13 cellular contexts compared by ENCODE assay signal in the genomic region with DNA sequence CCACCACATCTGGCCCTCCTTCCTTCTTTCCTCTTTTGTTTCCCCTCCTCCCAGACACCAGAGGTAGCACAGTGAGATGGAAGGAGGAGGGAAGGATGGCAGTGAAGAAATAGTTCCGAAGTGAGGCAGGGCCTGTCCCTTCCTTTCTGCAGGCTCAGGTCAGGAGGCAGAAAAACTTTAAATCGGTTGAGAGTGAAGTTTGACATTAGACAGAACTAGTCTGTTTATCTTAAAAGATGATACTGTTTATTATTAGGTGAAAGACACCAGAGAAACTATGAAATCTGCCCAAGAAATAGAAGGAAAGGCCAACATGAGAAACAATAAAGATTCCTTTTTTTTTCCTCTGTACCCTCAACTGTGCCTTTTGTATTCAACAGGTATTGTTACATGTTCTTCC.
DNase-seq lines count a peak whose midpoint lies in the region; ATAC-seq and TF ChIP-seq lines count a peak whose summit lies in the region.
"Had no signal": no experiment of that assay in that cellular context is flagged by ENCODE, and none has a peak within 500 bp of the region (broad histone marks: within the 10 kb centered on the region; RNA-seq: fewer than 3 reads in every experiment).

No MANE protein-coding gene starts in this region.

- H3K18ac ChIP-seq in trophoblast cell (ENCODE audit: low read length): no peak overlapping the region

- no peak overlapping the region for H4K8ac ChIP-seq in trophoblast cell (ENCODE audit: low read depth, low read length)

- no peak overlapping the region for H3K4me2 ChIP-seq in trophoblast cell (ENCODE audit: low read length)

- H3K27me3 Mint-ChIP-seq in HFFc6 (ENCODE audit: insufficient read depth): no peaks in the 10 kb centered on the region
- H3K27me3 Mint-ChIP-seq: CD4-positive, alpha-beta memory T cell had no signal

- H3K4me1 Mint-ChIP-seq in HFFc6 (ENCODE audit: low read depth): peaks cover 48% of the 10 kb centered on the region
- H3K4me1 Mint-ChIP-seq: CD4-positive, alpha-beta memory T cell had no signal

- peak overlapping the region; percentile 60 for H3K27ac Mint-ChIP-seq in HFFc6
- H3K27ac Mint-ChIP-seq: CD4-positive, alpha-beta memory T cell had no signal

- no peak overlapping the region for H2AFZ ChIP-seq in trophoblast cell (ENCODE audit: insufficient read depth, low read length, poor library complexity)

- H3K23ac ChIP-seq in trophoblast cell (ENCODE audit: low read length): no peak overlapping the region

- no peak overlapping the region for H3K9ac ChIP-seq in trophoblast cell (ENCODE audit: low read length)

- no peak overlapping the region for H3K14ac ChIP-seq in trophoblast cell (ENCODE audit: low read length)

- peaks cover 7% of the 10 kb centered on the region for H3K79me1 ChIP-seq in trophoblast cell (ENCODE audit: low read length)

- H3K4me1 ChIP-seq in trophoblast cell (ENCODE audit: control insufficient read depth in 1 of 2, insufficient read depth in 2 of 2, low read length in 2 of 2): peaks cover 7 to 9% of the 10 kb centered on the region in 2 experiments
- H3K4me1 ChIP-seq: BE2C had no signal

- ATAC-seq in HG03378 (IDR thresholded peaks at IDR 0.05; ENCODE audit: unreplicated experiment): no peak

- no peaks in the 10 kb centered on the region for H3K9me3 ChIP-seq in trophoblast cell (ENCODE audit: insufficient read depth, low read depth, low read length)
- H3K9me3 ChIP-seq: BE2C had no signal

- WGBS in trophoblast cell (ENCODE audit: extremely low coverage, insufficient coverage, insufficient read length): no CpG with 5 or more reads among the region's 2 CpGs

- H3K9me3 Mint-ChIP-seq in HFFc6: no peaks in the 10 kb centered on the region
- H3K9me3 Mint-ChIP-seq: CD4-positive, alpha-beta memory T cell had no signal

- H3K4me3 ChIP-seq in fibroblast of villous mesenchyme (ENCODE audit: low read depth, low read length) (no peak overlapping the region), trophoblast cell (ENCODE audit: low read depth, low read length) (no peak overlapping the region)

- no peak overlapping the region for H2BK120ac ChIP-seq in trophoblast cell (ENCODE audit: insufficient read depth, low read length, poor library complexity)

- no peaks in the 10 kb centered on the region for H3K36me3 Mint-ChIP-seq in HFFc6 (ENCODE audit: low read depth)
- H3K36me3 Mint-ChIP-seq: CD4-positive, alpha-beta memory T cell had no signal

- H2BK12ac ChIP-seq in trophoblast cell (ENCODE audit: low read length): no peak overlapping the region

- H3K4ac ChIP-seq in trophoblast cell (ENCODE audit: low read depth, low read length): no peak overlapping the region

- no peak overlapping the region for H2BK5ac ChIP-seq in trophoblast cell (ENCODE audit: low read depth, low read length, poor library complexity)

- peak overlapping the region; percentile 5; the same call in 1 of the 2 replicates for H3K4me3 Mint-ChIP-seq in HFFc6
- H3K4me3 Mint-ChIP-seq: CD4-positive, alpha-beta memory T cell had no signal

- no peaks in the 10 kb centered on the region for H3K36me3 ChIP-seq in trophoblast cell (ENCODE audit: control insufficient read depth in 1 of 2, insufficient read depth in 2 of 2, low read length in 2 of 2)
- H3K36me3 ChIP-seq: BE2C had no signal

- H3K27ac ChIP-seq in trophoblast cell (ENCODE audit: low read depth, low read length): peak overlapping the region; percentile 65
- H3K27ac ChIP-seq: C4-2B had no signal

- H4K12ac ChIP-seq in trophoblast cell (ENCODE audit: low read depth, low read length): no peak overlapping the region

- H4K91ac ChIP-seq in trophoblast cell (ENCODE audit: low read depth, low read length): no peak overlapping the region

- TF ChIP-seq CTCF in HFFc6 (IDR thresholded peaks at IDR 0.05) (no peak), fibroblast of villous mesenchyme (IDR thresholded peaks at IDR 0.05; ENCODE audit: insufficient read depth, low read depth, low read length) (no peak)

- no peaks in the 10 kb centered on the region for H3K27me3 ChIP-seq in trophoblast cell (ENCODE audit: insufficient read depth, low read length)
- H3K27me3 ChIP-seq: BE2C had no signal

- H3K79me2 ChIP-seq in trophoblast cell (ENCODE audit: control insufficient read depth, insufficient read depth, low read length, poor library complexity): no peaks in the 10 kb centered on the region

- DNase-seq in EL: peak; percentile 20
- DNase-seq in HFFc6: no peak
- DNase-seq in fibroblast of villous mesenchyme (ENCODE audit: low read depth): peak; percentile 31
- no peak for DNase-seq in trophoblast cell
- no peak for DNase-seq in stimulated activated naive CD4-positive, alpha-beta T cell (lab: John Stamatoyannopoulos, UW)
- no peak for DNase-seq in NCI-H1092 treated with DMSO at 0.1 percent for 48 hours (lab: John Stamatoyannopoulos, UW)
- DNase-seq: BE2C; CD4-positive, alpha-beta memory T cell; DMS79; GDM1; HCEC 1CT had no signal

- no peak overlapping the region for H2AK5ac ChIP-seq in trophoblast cell (ENCODE audit: low read length)

Comparison
In these comparisons a context has a peak if more than half of its experiments do, and no peak if none do; other contexts are left out.
1. DNase-seq: peak in EL (single experiment) and fibroblast of villous mesenchyme (single experiment); none in HFFc6 (single experiment), trophoblast cell (0 of 2), stimulated activated naive CD4-positive, alpha-beta T cell (0 of 6) and NCI-H1092 treated with DMSO at 0.1 percent for 48 hours (single experiment).